Comparison of ENCODE assay signal across 15 cellular contexts in genomic region chr6:167031082-167031709, GRCh38. TPM values are rescaled to one million over a fixed set of nuclear protein-coding genes. Genes with fewer than 3 reads are reported as not detected.
DNase-seq lines count a peak whose midpoint lies in the region; ATAC-seq and TF ChIP-seq lines count a peak whose summit lies in the region.
"Had no signal": no experiment of that assay in that cellular context is flagged by ENCODE, and none has a peak within 500 bp of the region (broad histone marks: within the 10 kb centered on the region; RNA-seq: fewer than 3 reads in every experiment).

No MANE protein-coding gene starts in this region.

- peak; percentile 70 to 78 for ATAC-seq in activated T-cell treated with anti-CD3 and anti-CD28 coated beads, Interleukin-2, amount 50 U/mL, for 4 hours
- ATAC-seq in GM19328 (IDR thresholded peaks at IDR 0.05; ENCODE audit: unreplicated experiment): no peak
- no peak for ATAC-seq in HG03045 (IDR thresholded peaks at IDR 0.05; ENCODE audit: unreplicated experiment)

- peaks cover 70 to 78% of the 10 kb centered on the region in 2 experiments for H3K36me3 ChIP-seq in SK-N-SH (replicated peaks in 1 of 2; ENCODE audit: control insufficient read depth in 1 of 2, insufficient read depth in 2 of 2, low read length in 1 of 2)

- H3K4me3 ChIP-seq in SK-N-SH (ENCODE audit: low read depth in 2 of 2, low read length in 1 of 2): no peak overlapping the region
- no peak overlapping the region for H3K4me3 ChIP-seq in fibroblast of the aortic adventitia (ENCODE audit: low read depth, low read length)
- H3K4me3 ChIP-seq: MG63, spleen, suprapubic skin had no signal

- H3K27ac ChIP-seq in SK-N-SH (ENCODE audit: low read depth in 2 of 2, low read length in 1 of 2): peak overlapping the region in 1 of 2 experiments; percentile 98; a peak in 2 of 4 replicates
- H3K27ac ChIP-seq: spleen, suprapubic skin had no signal

- H3K4me1 ChIP-seq in SK-N-SH (ENCODE audit: control insufficient read depth in 1 of 2, insufficient read depth in 2 of 2, low read depth in 1 of 2, low read length in 1 of 2): peaks cover 0 to 58% of the 10 kb centered on the region in 2 experiments; a peak in 2 of 4 replicates
- H3K4me1 ChIP-seq: suprapubic skin had no signal

- H3K9ac ChIP-seq in SK-N-SH: no peak overlapping the region

- POLR2A ChIA-PET in SK-N-SH (lab: Yijun Ruan, JAX): interaction anchor here (1.1 kb wide), 1 partner anchor 11 kb away, joined by 3 read pairs; no protein-coding TSS in a partner anchor

- H2AFZ ChIP-seq in SK-N-SH (ENCODE audit: low read depth): no peak overlapping the region

- no peaks in the 10 kb centered on the region for H3K27me3 ChIP-seq in SK-N-SH (ENCODE audit: insufficient read depth)
- H3K27me3 ChIP-seq: MG63, spleen, suprapubic skin had no signal

- no peaks in the 10 kb centered on the region for H3K9me2 ChIP-seq in SK-N-SH

- no peak for DNase-seq in activated T-cell treated with anti-CD3 and anti-CD28 coated beads, Interleukin-2, amount 50 U/mL, for 4 hours
- DNase-seq in activated T-cell treated with anti-CD3 and anti-CD28 coated beads, Interleukin-2, amount 50 U/mL, for 1 hour: no peak
- DNase-seq in SK-N-SH (peak; percentile 69), fibroblast of the aortic adventitia (ENCODE audit: low read depth) (peak; percentile 11), stromal cell of bone marrow (ENCODE audit: low read depth) (peak; percentile 13), Kasumi-1 (lab: John Stamatoyannopoulos, UW) (no peak)
- DNase-seq: ACHN; activated CD4-positive, CD25-positive, alpha-beta regulatory T cell treated with anti-CD3 and anti-CD28 coated beads, Interleukin-2, amount 50 U/mL, for 72 hours; erythroblast; MG63; NCI-H2081; spleen had no signal

- no peaks in the 10 kb centered on the region for H3K9me3 Mint-ChIP-seq in activated T-cell treated with anti-CD3 and anti-CD28 coated beads, Interleukin-2, amount 50 U/mL, for 4 hours

- TF ChIP-seq CTCF in SK-N-SH (IDR thresholded peaks at IDR 0.05): no peak
- TF ChIP-seq CTCF in fibroblast of the aortic adventitia (IDR thresholded peaks at IDR 0.05; ENCODE audit: insufficient read depth, low read length): no peak

- H3K9me3 ChIP-seq in SK-N-SH: no peaks in the 10 kb centered on the region
- H3K9me3 ChIP-seq: MG63, spleen, suprapubic skin had no signal

- no peaks in the 10 kb centered on the region for H4K20me1 ChIP-seq in SK-N-SH (ENCODE audit: insufficient read depth)

- CTCF ChIA-PET in SK-N-SH (lab: Yijun Ruan, JAX): no interaction called here

- TF ChIP-seq RAD21 in SK-N-SH (IDR thresholded peaks at IDR 0.05; ENCODE audit: low read length): peak; percentile 6

- H3K4me3 Mint-ChIP-seq in activated T-cell treated with anti-CD3 and anti-CD28 coated beads, Interleukin-2, amount 50 U/mL, for 4 hours: no peak overlapping the region

- H3K4me1 Mint-ChIP-seq in activated T-cell treated with anti-CD3 and anti-CD28 coated beads, Interleukin-2, amount 50 U/mL, for 4 hours (ENCODE audit: low read depth): peaks cover 5% of the 10 kb centered on the region

- peaks cover 2% of the 10 kb centered on the region for H3F3A ChIP-seq in SK-N-SH (replicated peaks; ENCODE audit: insufficient read depth)

- H3K36me3 Mint-ChIP-seq in activated T-cell treated with anti-CD3 and anti-CD28 coated beads, Interleukin-2, amount 50 U/mL, for 4 hours (ENCODE audit: insufficient read depth): peaks cover 63% of the 10 kb centered on the region

- H3K4me2 ChIP-seq in SK-N-SH: no peak overlapping the region

- no peaks in the 10 kb centered on the region for H3K79me2 ChIP-seq in SK-N-SH (ENCODE audit: insufficient read depth)

- H3K27me3 Mint-ChIP-seq in activated T-cell treated with anti-CD3 and anti-CD28 coated beads, Interleukin-2, amount 50 U/mL, for 4 hours (ENCODE audit: low read depth): no peaks in the 10 kb centered on the region

- peak in 1 of 2 experiments; percentile 92; a peak in 2 of 4 replicates for TF ChIP-seq EP300 in SK-N-SH (IDR thresholded peaks at IDR 0.05; ENCODE audit: borderline replicate concordance in 1 of 2, low read depth in 1 of 2, low read length in 1 of 2)

- WGBS in SK-N-SH (ENCODE audit: low lambda C conversion rate): 56% methylated on average over 6 of the region's 6 CpGs

TF ChIP-seq in SK-N-SH, 30 proteins besides CTCF, POLR2A, EP300 and RAD21 (continues in another document):
- TF ChIP-seq FOXJ3 (CRISPR knock-in tag; IDR thresholded peaks at IDR 0.05) (no peak), RCOR1 (IDR thresholded peaks at IDR 0.05; ENCODE audit: low read length) (peak; percentile 84), FOSL2 (IDR thresholded peaks at IDR 0.05; ENCODE audit: borderline replicate concordance, low read depth) (no peak), TEAD4 (IDR thresholded peaks at IDR 0.05; ENCODE audit: borderline replicate concordance, insufficient read depth) (no peak), GATA2 (CRISPR knock-in tag; IDR thresholded peaks at IDR 0.05) (peak; percentile 97), USF1 (IDR thresholded peaks at IDR 0.05; ENCODE audit: borderline replicate concordance, low read depth) (no peak), ELF1 (IDR thresholded peaks at IDR 0.05) (no peak), TAF1 (IDR thresholded peaks at IDR 0.05; ENCODE audit: borderline replicate concordance, low read depth, low read length) (no peak), ZBTB33 (IDR thresholded peaks at IDR 0.05; ENCODE audit: borderline replicate concordance, low read depth) (no peak), SIN3A (IDR thresholded peaks at IDR 0.05; ENCODE audit: borderline replicate concordance, low read depth, low read length) (no peak), NFIC (IDR thresholded peaks at IDR 0.05; ENCODE audit: borderline replicate concordance) (no peak), FOXM1 (IDR thresholded peaks at IDR 0.05; ENCODE audit: low read depth) (no peak), EZH2phosphoT487 (IDR thresholded peaks at IDR 0.05; ENCODE audit: borderline replicate concordance, low read depth) (no peak), SMC3 (IDR thresholded peaks at IDR 0.05; ENCODE audit: low read depth, low read length) (no peak), MAX (IDR thresholded peaks at IDR 0.05; ENCODE audit: low read depth) (no peak), TCF12 (IDR thresholded peaks at IDR 0.05) (peak; percentile 24), NRF1 (IDR thresholded peaks at IDR 0.05; ENCODE audit: low read depth, low read length) (no peak), USF2 (IDR thresholded peaks at IDR 0.05; ENCODE audit: borderline replicate concordance, low read depth, low read length) (no peak), POLR2AphosphoS5 (IDR thresholded peaks at IDR 0.05; ENCODE audit: low read depth, low read length) (no peak), CHD2 (IDR thresholded peaks at IDR 0.05; ENCODE audit: low read length, partially characterized antibody) (peak; percentile 67)
- TF ChIP-seq, protein P1, sequence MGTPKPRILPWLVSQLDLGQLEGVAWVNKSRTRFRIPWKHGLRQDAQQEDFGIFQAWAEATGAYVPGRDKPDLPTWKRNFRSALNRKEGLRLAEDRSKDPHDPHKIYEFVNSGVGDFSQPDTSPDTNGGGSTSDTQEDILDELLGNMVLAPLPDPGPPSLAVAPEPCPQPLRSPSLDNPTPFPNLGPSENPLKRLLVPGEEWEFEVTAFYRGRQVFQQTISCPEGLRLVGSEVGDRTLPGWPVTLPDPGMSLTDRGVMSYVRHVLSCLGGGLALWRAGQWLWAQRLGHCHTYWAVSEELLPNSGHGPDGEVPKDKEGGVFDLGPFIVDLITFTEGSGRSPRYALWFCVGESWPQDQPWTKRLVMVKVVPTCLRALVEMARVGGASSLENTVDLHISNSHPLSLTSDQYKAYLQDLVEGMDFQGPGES (IDR thresholded peaks at IDR 0.05; ENCODE audit: low read depth, low read length): no peak

RNA-seq across cellular contexts. Expression of gene CEP43, which starts 32.0 kb away (rescaled TPM):
- total RNA-seq in activated T-cell treated with anti-CD3 and anti-CD28 coated beads, Interleukin-2, amount 50 U/mL, for 4 hours: 10 to 100 TPM; 19.5 to 20.2 (median 19.5) TPM
- polyA plus RNA-seq in SK-N-SH (2012; rRNA removed): 7.5 and 9.7 TPM in 2 replicates
- 8.4 and 11.3 TPM in 2 replicates for polyA plus RNA-seq in SK-N-SH (2012; cell fraction: cytosol; rRNA removed)
- polyA plus RNA-seq in SK-N-SH (2012; cell fraction: nucleus; rRNA removed): 17.1 and 27.9 TPM in 2 replicates
- total RNA-seq in fibroblast of the aortic adventitia (ENCODE audit: low replicate concordance): 22.0 and 27.8 TPM in 2 replicates

Comparison
In these comparisons a context has a peak if more than half of its experiments do, and no peak if none do; other contexts are left out.
1. ATAC-seq: peak in activated T-cell treated with anti-CD3 and anti-CD28 coated beads, Interleukin-2, amount 50 U/mL, for 4 hours (2 of 2); none in GM19328 (single experiment) and HG03045 (single experiment).
2. DNase-seq: peak in SK-N-SH (single experiment), fibroblast of the aortic adventitia (single experiment) and stromal cell of bone marrow (single experiment); none in activated T-cell treated with anti-CD3 and anti-CD28 coated beads, Interleukin-2, amount 50 U/mL, for 4 hours (single experiment), activated T-cell treated with anti-CD3 and anti-CD28 coated beads, Interleukin-2, amount 50 U/mL, for 1 hour (single experiment) and Kasumi-1 (0 of 2).